ENCODE assay signal across 26 cellular contexts in genomic region chr3:51997172-51997571, GRCh38. TPM values are rescaled to one million over a fixed set of nuclear protein-coding genes. Genes with fewer than 3 reads are reported as not detected.
DNase-seq lines count a peak whose midpoint lies in the region; ATAC-seq and TF ChIP-seq lines count a peak whose summit lies in the region.
"Had no signal": no experiment of that assay in that cellular context is flagged by ENCODE, and none has a peak within 500 bp of the region (broad histone marks: within the 10 kb centered on the region; RNA-seq: fewer than 3 reads in every experiment).

No MANE protein-coding gene starts in this region.

- no peak for TF ChIP-seq CTCF in GM23338 (conservative IDR thresholded peaks at IDR 0.05; ENCODE audit: low read depth in 2 of 2)
- TF ChIP-seq CTCF in brain (conservative IDR thresholded peaks at IDR 0.05) = no peak

- peak overlapping the region; percentile 14 for H3K4me3 Mint-ChIP-seq in activated CD4-positive, alpha-beta T cell treated with anti-CD3 and anti-CD28 coated beads, Interleukin-2, amount 10 ng/mL, durations not matched to agents 7 days and 5 days
- H3K4me3 Mint-ChIP-seq in GM23338 (peak overlapping the region; percentile 1; the same call in 1 of the 3 replicates), brain (peak overlapping the region in 4 of 5 experiments; percentile 15 to 68 (median 28))
- H3K4me3 Mint-ChIP-seq in natural killer cell treated with Interleukin-12 subunit alpha and Interleukin-12 subunit beta and Interleukin-15 and Interleukin-18, amount 100 ng/mL, for 72 hours = peak overlapping the region; percentile 36
- H3K4me3 Mint-ChIP-seq: activated naive CD4-positive, alpha-beta T cell treated with anti-CD3 and anti-CD28 coated beads, Interleukin-2, amount 10 ng/mL, durations not matched to agents 7 days and 5 days had no signal

- no peak overlapping the region for H2AFZ ChIP-seq in GM23338

- peaks cover 8% of the 10 kb centered on the region; the same call in 1 of the 2 replicates for H4K20me1 ChIP-seq in GM23338 (replicated peaks; ENCODE audit: insufficient read depth)

- POLR2A ChIA-PET in activated CD4-positive, alpha-beta T cell treated with anti-CD3 and anti-CD28 coated beads, Interleukin-2, amount 10 ng/mL, durations not matched to agents 7 days and 5 days (lab: Charles Lee) = no interaction called here

- H3K9me3 Mint-ChIP-seq in activated CD4-positive, alpha-beta T cell treated with anti-CD3 and anti-CD28 coated beads, Interleukin-2, amount 10 ng/mL, durations not matched to agents 7 days and 5 days = no peaks in the 10 kb centered on the region
- H3K9me3 Mint-ChIP-seq in GM23338 (peaks cover 4% of the 10 kb centered on the region; the same call in 1 of the 3 replicates), brain (peaks cover 0 to 6% (median 0%) of the 10 kb centered on the region in 5 experiments)
- H3K9me3 Mint-ChIP-seq in natural killer cell treated with Interleukin-12 subunit alpha and Interleukin-12 subunit beta and Interleukin-15 and Interleukin-18, amount 100 ng/mL, for 72 hours = no peaks in the 10 kb centered on the region
- H3K9me3 Mint-ChIP-seq: activated naive CD4-positive, alpha-beta T cell treated with anti-CD3 and anti-CD28 coated beads, Interleukin-2, amount 10 ng/mL, durations not matched to agents 7 days and 5 days; stimulated activated naive CD8-positive, alpha-beta T cell treated with anti-CD3 and anti-CD28 coated beads, Interleukin-15, amount 100 ng/mL, for 72 hours had no signal

- no peak overlapping the region for H3K27ac Mint-ChIP-seq in activated CD4-positive, alpha-beta T cell treated with anti-CD3 and anti-CD28 coated beads, Interleukin-2, amount 10 ng/mL, durations not matched to agents 7 days and 5 days
- H3K27ac Mint-ChIP-seq in GM23338 (no peak overlapping the region), brain (peak overlapping the region in 2 of 5 experiments; percentile 16 to 66)
- peak overlapping the region; percentile 9 to 100 for H3K27ac Mint-ChIP-seq in natural killer cell treated with Interleukin-12 subunit alpha and Interleukin-12 subunit beta and Interleukin-15 and Interleukin-18, amount 100 ng/mL, for 72 hours
- H3K27ac Mint-ChIP-seq: activated naive CD4-positive, alpha-beta T cell treated with anti-CD3 and anti-CD28 coated beads, Interleukin-2, amount 10 ng/mL, durations not matched to agents 7 days and 5 days had no signal

- no peaks in the 10 kb centered on the region for H3K9me2 ChIP-seq in GM23338 (ENCODE audit: insufficient read depth)

- H3K4me1 Mint-ChIP-seq in activated CD4-positive, alpha-beta T cell treated with anti-CD3 and anti-CD28 coated beads, Interleukin-2, amount 10 ng/mL, durations not matched to agents 7 days and 5 days = peaks cover 45% of the 10 kb centered on the region
- peaks cover 33% of the 10 kb centered on the region for H3K4me1 Mint-ChIP-seq in GM23338
- H3K4me1 Mint-ChIP-seq in brain = peaks cover 51% of the 10 kb centered on the region
- H3K4me1 Mint-ChIP-seq in natural killer cell treated with Interleukin-12 subunit alpha and Interleukin-12 subunit beta and Interleukin-15 and Interleukin-18, amount 100 ng/mL, for 72 hours (ENCODE audit: low read depth in 2 of 2) = peaks cover 24 to 29% of the 10 kb centered on the region in 2 donors

- peaks cover 25% of the 10 kb centered on the region for H3K4me1 ChIP-seq in GM23338 (ENCODE audit: insufficient read depth)

- H3K27me3 Mint-ChIP-seq in activated CD4-positive, alpha-beta T cell treated with anti-CD3 and anti-CD28 coated beads, Interleukin-2, amount 10 ng/mL, durations not matched to agents 7 days and 5 days = peaks cover 10% of the 10 kb centered on the region
- peaks cover 26% of the 10 kb centered on the region for H3K27me3 Mint-ChIP-seq in GM23338 (ENCODE audit: insufficient read depth, low read depth, poor library complexity)
- H3K27me3 Mint-ChIP-seq in brain = peaks cover 23% of the 10 kb centered on the region
- peaks cover 0 to 5% of the 10 kb centered on the region in 2 donors for H3K27me3 Mint-ChIP-seq in natural killer cell treated with Interleukin-12 subunit alpha and Interleukin-12 subunit beta and Interleukin-15 and Interleukin-18, amount 100 ng/mL, for 72 hours

- H3K27ac ChIP-seq in GM23338 (ENCODE audit: low read depth) = no peak overlapping the region
- H3K27ac ChIP-seq: coronary artery, esophagus muscularis mucosa, foreskin keratinocyte, thyroid gland had no signal

- no peak overlapping the region for H3K4me2 ChIP-seq in GM23338

- H3K79me2 ChIP-seq in GM23338 (replicated peaks; ENCODE audit: insufficient read depth) = peaks cover 18% of the 10 kb centered on the region

- H3K4me3 ChIP-seq in GM23338 = no peak overlapping the region
- H3K4me3 ChIP-seq: cardiac muscle cell, coronary artery, esophagus muscularis mucosa, thyroid gland had no signal

- H3K27me3 ChIP-seq in GM23338 (ENCODE audit: insufficient read depth) = no peaks in the 10 kb centered on the region
- H3K27me3 ChIP-seq: cardiac muscle cell, foreskin keratinocyte, thyroid gland had no signal

- no peak for DNase-seq in activated CD4-positive, alpha-beta T cell treated with anti-CD3 and anti-CD28 coated beads, Interleukin-2, amount 10 ng/mL, durations not matched to agents 7 days and 5 days
- no peak for DNase-seq in activated CD4-positive, alpha-beta T cell treated with anti-CD3 and anti-CD28 coated beads, Interleukin-2, amount 50 U/mL, for 4 hours
- DNase-seq in GM23338 (ENCODE audit: low spot score) (no peak), HPDE6-E6E7 (ENCODE audit: extremely low spot score) (no peak)
- DNase-seq in natural killer cell treated with Interleukin-12 subunit alpha and Interleukin-12 subunit beta and Interleukin-15 and Interleukin-18, amount 100 ng/mL, for 72 hours (ENCODE audit: low spot score) = no peak
- DNase-seq: activated CD8-positive, alpha-beta memory T cell treated with anti-CD3 and anti-CD28 coated beads for 24 hours; activated naive CD4-positive, alpha-beta T cell treated with anti-CD3 and anti-CD28 coated beads, Interleukin-2, amount 10 ng/mL, durations not matched to agents 7 days and 5 days; DMS153; effector memory CD4-positive, alpha-beta T cell; IMR-90; left cardiac atrium; NCI-H1092; NCI-H187; NCI-H526; occipital lobe; stimulated activated naive CD8-positive, alpha-beta T cell treated with anti-CD3 and anti-CD28 coated beads, Interleukin-15, amount 100 ng/mL, for 72 hours; T-helper 2 cell; thyroid gland had no signal

- CTCF ChIA-PET in activated CD4-positive, alpha-beta T cell treated with anti-CD3 and anti-CD28 coated beads, Interleukin-2, amount 10 ng/mL, durations not matched to agents 7 days and 5 days (lab: Charles Lee) = no interaction called here

- ATAC-seq in GM23338 (no peak), HG02852 (IDR thresholded peaks at IDR 0.05; ENCODE audit: unreplicated experiment) (no peak), GM18870 (IDR thresholded peaks at IDR 0.05; ENCODE audit: unreplicated experiment) (no peak)
- ATAC-seq in natural killer cell treated with Interleukin-12 subunit alpha and Interleukin-12 subunit beta and Interleukin-15 and Interleukin-18, amount 100 ng/mL, for 72 hours = no peak
- ATAC-seq: left cardiac atrium; Panc1; stimulated activated naive CD8-positive, alpha-beta T cell treated with anti-CD3 and anti-CD28 coated beads, Interleukin-15, amount 100 ng/mL, for 72 hours had no signal

- H3F3A ChIP-seq in GM23338 (replicated peaks; ENCODE audit: low read depth) = peaks cover 33% of the 10 kb centered on the region

- H3K36me3 ChIP-seq in GM23338 (ENCODE audit: insufficient read depth) = peaks cover 28% of the 10 kb centered on the region

- peaks cover 34% of the 10 kb centered on the region for H3K36me3 Mint-ChIP-seq in activated CD4-positive, alpha-beta T cell treated with anti-CD3 and anti-CD28 coated beads, Interleukin-2, amount 10 ng/mL, durations not matched to agents 7 days and 5 days (ENCODE audit: low read depth)
- H3K36me3 Mint-ChIP-seq in GM23338 (ENCODE audit: low read depth) (peaks cover 37% of the 10 kb centered on the region), brain (peaks cover 36% of the 10 kb centered on the region)
- H3K36me3 Mint-ChIP-seq in natural killer cell treated with Interleukin-12 subunit alpha and Interleukin-12 subunit beta and Interleukin-15 and Interleukin-18, amount 100 ng/mL, for 72 hours = peaks cover 18% of the 10 kb centered on the region

RNA-seq across cellular contexts. Expression of gene RPL29, which starts 1.5 kb away (rescaled TPM):
- 1,000 to 10,000 TPM; 1,423 to 1,425 TPM for total RNA-seq in activated CD4-positive, alpha-beta T cell treated with anti-CD3 and anti-CD28 coated beads, Interleukin-2, amount 10 ng/mL, durations not matched to agents 7 days and 5 days
- total RNA-seq in GM23338 (2014; rRNA removed; shearing (Covaris generic)) = 1,341 and 1,471 TPM in 2 replicates
- polyA plus RNA-seq in GM23338 (2016; fragmentation: Nextera tagmentation; extraction: Ambion mirVana) = 1,864 and 1,983 TPM in 2 replicates
- polyA plus RNA-seq in brain (ENCODE audit: insufficient read depth, low read depth, low replicate concordance) = 1,543 TPM
- 100 to 1,000 TPM; 598 to 910 TPM for total RNA-seq in natural killer cell treated with Interleukin-12 subunit alpha and Interleukin-12 subunit beta and Interleukin-15 and Interleukin-18, amount 100 ng/mL, for 72 hours

RNA-seq across cellular contexts. Expression of gene ACY1, which starts 13.8 kb away (rescaled TPM):
- 10 to 100 TPM; 16.5 to 19.4 TPM for total RNA-seq in activated CD4-positive, alpha-beta T cell treated with anti-CD3 and anti-CD28 coated beads, Interleukin-2, amount 10 ng/mL, durations not matched to agents 7 days and 5 days
- 62.8 and 91.3 TPM in 2 replicates for total RNA-seq in GM23338 (2014; rRNA removed; shearing (Covaris generic))
- polyA plus RNA-seq in GM23338 (2016; fragmentation: Nextera tagmentation; extraction: Ambion mirVana) = 35.8 and 38.4 TPM in 2 replicates
- polyA plus RNA-seq in brain (ENCODE audit: insufficient read depth, low read depth, low replicate concordance) = 11.5 TPM
- 10 to 100 TPM; 22.4 to 42.6 TPM for total RNA-seq in natural killer cell treated with Interleukin-12 subunit alpha and Interleukin-12 subunit beta and Interleukin-15 and Interleukin-18, amount 100 ng/mL, for 72 hours

RNA-seq across cellular contexts. Expression of gene ABHD14A, which starts 22.3 kb away (rescaled TPM):
- total RNA-seq in activated CD4-positive, alpha-beta T cell treated with anti-CD3 and anti-CD28 coated beads, Interleukin-2, amount 10 ng/mL, durations not matched to agents 7 days and 5 days = 10 to 100 TPM; 11.5 to 16.7 TPM
- total RNA-seq in GM23338 (2014; rRNA removed; shearing (Covaris generic)) = 4.3 and 7.8 TPM in 2 replicates
- 12.7 TPM in 2 replicates for polyA plus RNA-seq in GM23338 (2016; fragmentation: Nextera tagmentation; extraction: Ambion mirVana)
- 70.3 TPM for polyA plus RNA-seq in brain (ENCODE audit: insufficient read depth, low read depth, low replicate concordance)
- total RNA-seq in natural killer cell treated with Interleukin-12 subunit alpha and Interleukin-12 subunit beta and Interleukin-15 and Interleukin-18, amount 100 ng/mL, for 72 hours = 10 to 100 TPM in 1 of 2 donors, 1 to 10 TPM in 1; 8.7 to 13.1 TPM

RNA-seq across cellular contexts. Expression of gene ABHD14B, which starts 23.3 kb away (rescaled TPM):
- 10 to 100 TPM; 47.8 to 51.4 TPM for total RNA-seq in activated CD4-positive, alpha-beta T cell treated with anti-CD3 and anti-CD28 coated beads, Interleukin-2, amount 10 ng/mL, durations not matched to agents 7 days and 5 days
- 8.0 and 11.1 TPM in 2 replicates for total RNA-seq in GM23338 (2014; rRNA removed; shearing (Covaris generic))
- polyA plus RNA-seq in GM23338 (2016; fragmentation: Nextera tagmentation; extraction: Ambion mirVana) (5.8 and 8.9 TPM in 2 replicates), brain (ENCODE audit: insufficient read depth, low read depth, low replicate concordance) (39.3 TPM)
- 10 to 100 TPM; 28.0 to 33.2 TPM for total RNA-seq in natural killer cell treated with Interleukin-12 subunit alpha and Interleukin-12 subunit beta and Interleukin-15 and Interleukin-18, amount 100 ng/mL, for 72 hours

RNA-seq across cellular contexts. Expression of gene PCBP4, which starts 29.9 kb away (rescaled TPM):
- 10 to 100 TPM; 21.4 to 27.2 TPM for total RNA-seq in activated CD4-positive, alpha-beta T cell treated with anti-CD3 and anti-CD28 coated beads, Interleukin-2, amount 10 ng/mL, durations not matched to agents 7 days and 5 days
- total RNA-seq in GM23338 (2014; rRNA removed; shearing (Covaris generic)) = 26.8 and 37.6 TPM in 2 replicates
- polyA plus RNA-seq in GM23338 (2016; fragmentation: Nextera tagmentation; extraction: Ambion mirVana) (11.8 and 14.1 TPM in 2 replicates), brain (ENCODE audit: insufficient read depth, low read depth, low replicate concordance) (151 TPM)
- total RNA-seq in natural killer cell treated with Interleukin-12 subunit alpha and Interleukin-12 subunit beta and Interleukin-15 and Interleukin-18, amount 100 ng/mL, for 72 hours = 1 to 10 TPM; 7.9 to 8.4 TPM

Comparison
In these comparisons a context has a peak if more than half of its experiments do, and no peak if none do; other contexts are left out.
1. H3K27ac Mint-ChIP-seq: peak in natural killer cell treated with Interleukin-12 subunit alpha and Interleukin-12 subunit beta and Interleukin-15 and Interleukin-18, amount 100 ng/mL, for 72 hours (2 of 2); none in activated CD4-positive, alpha-beta T cell treated with anti-CD3 and anti-CD28 coated beads, Interleukin-2, amount 10 ng/mL, durations not matched to agents 7 days and 5 days (single experiment) and GM23338 (single experiment).
2. Peak in every context shown above with its lines, with median percentiles within 50 percentile points of each other: H3K4me3 Mint-ChIP-seq.